ENCODE assay signal across 8 cellular contexts in the genomic region with DNA sequence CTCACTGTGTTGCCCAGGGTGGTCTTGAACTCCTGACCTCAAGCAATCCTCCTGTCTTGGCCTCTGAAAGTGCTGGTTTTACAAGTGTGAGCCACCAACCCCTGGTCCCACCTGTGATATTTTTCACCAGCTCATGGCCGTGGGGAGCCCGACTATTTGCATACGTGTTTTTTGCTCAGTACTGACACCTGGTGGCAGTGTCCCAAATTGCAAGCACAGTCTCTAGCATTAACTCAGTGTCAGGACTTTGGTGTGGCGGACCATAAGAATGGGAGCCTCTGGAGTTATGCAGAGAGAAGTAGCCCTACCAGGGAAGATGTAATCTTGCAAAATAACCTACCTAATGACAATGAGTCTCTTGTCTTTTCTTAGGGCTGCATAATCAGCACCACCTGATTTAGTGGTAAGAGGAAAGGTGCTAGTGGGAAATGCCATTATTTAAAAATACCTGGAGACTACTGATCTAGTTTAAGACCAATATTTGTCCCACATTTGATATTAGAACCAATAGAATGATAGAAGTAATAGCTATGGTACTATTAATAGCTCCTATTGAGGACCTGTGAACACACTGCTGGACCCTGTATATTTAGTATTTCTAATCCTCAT.
A peak's percentile ranks its signal among the peaks of the same experiment; 100 is the strongest.
DNase-seq lines count a peak whose midpoint lies in the region; ATAC-seq and TF ChIP-seq lines count a peak whose summit lies in the region.

No MANE protein-coding gene starts in this region.

- H3K4me1 ChIP-seq in DOHH2 (ENCODE audit: control insufficient read depth, low read length) (no peaks in the 10 kb centered on the region), MM.1S (ENCODE audit: low read length) (no peaks in the 10 kb centered on the region), right atrium auricular region (peaks cover 0 to 64% of the 10 kb centered on the region in 2 donors)

- H2AFZ ChIP-seq in MM.1S (ENCODE audit: low read length): no peak overlapping the region

- no peaks in the 10 kb centered on the region for H3K36me3 Mint-ChIP-seq in activated naive CD8-positive, alpha-beta T cell treated with anti-CD3 and anti-CD28 coated beads, Interleukin-2, amount 10 ng/mL, durations not matched to agents 7 days and 5 days
- H3K36me3 Mint-ChIP-seq in nephron progenitor cell (ENCODE audit: low read depth): no peaks in the 10 kb centered on the region

- H3K36me3 ChIP-seq in DOHH2 (ENCODE audit: control insufficient read depth, low read length) (no peaks in the 10 kb centered on the region), MM.1S (replicated peaks; ENCODE audit: insufficient read depth, low read length) (no peaks in the 10 kb centered on the region), right atrium auricular region (no peaks in the 10 kb centered on the region)

- H4K20me1 ChIP-seq in DOHH2 (ENCODE audit: control insufficient read depth, insufficient read depth, low read depth, low read length) (no peaks in the 10 kb centered on the region), MM.1S (ENCODE audit: insufficient read depth, low read length) (no peaks in the 10 kb centered on the region)

- H3K9me3 ChIP-seq in DOHH2 (ENCODE audit: control insufficient read depth, insufficient read depth, low read length): peaks cover 4% of the 10 kb centered on the region; the same call in 1 of the 2 replicates
- no peaks in the 10 kb centered on the region; the same call in 1 of the 2 replicates for H3K9me3 ChIP-seq in MM.1S (replicated peaks; ENCODE audit: insufficient read depth, low read length)
- peaks cover 0 to 8% of the 10 kb centered on the region in 2 donors for H3K9me3 ChIP-seq in right atrium auricular region

- H3K4me1 Mint-ChIP-seq in activated naive CD8-positive, alpha-beta T cell treated with anti-CD3 and anti-CD28 coated beads, Interleukin-2, amount 10 ng/mL, durations not matched to agents 7 days and 5 days: no peaks in the 10 kb centered on the region
- peaks cover 45% of the 10 kb centered on the region for H3K4me1 Mint-ChIP-seq in nephron progenitor cell

- peaks cover 2% of the 10 kb centered on the region for H3K9me3 Mint-ChIP-seq in activated naive CD8-positive, alpha-beta T cell treated with anti-CD3 and anti-CD28 coated beads, Interleukin-2, amount 10 ng/mL, durations not matched to agents 7 days and 5 days
- H3K9me3 Mint-ChIP-seq in nephron progenitor cell: peaks cover 9% of the 10 kb centered on the region

- H3F3A ChIP-seq in DOHH2 (ENCODE audit: control insufficient read depth, insufficient read depth) (no peaks in the 10 kb centered on the region), MM.1S (ENCODE audit: insufficient read depth, low read length) (no peaks in the 10 kb centered on the region)

- H3K9me2 ChIP-seq in DOHH2 (replicated peaks; ENCODE audit: control insufficient read depth, low read length) (no peaks in the 10 kb centered on the region), MM.1S (replicated peaks; ENCODE audit: insufficient read depth, low read length) (no peaks in the 10 kb centered on the region)

- H3K27me3 ChIP-seq in DOHH2 (ENCODE audit: control insufficient read depth, low read length) (peaks cover 3% of the 10 kb centered on the region; the same call in 1 of the 2 replicates), MM.1S (replicated peaks; ENCODE audit: insufficient read depth, low read length) (no peaks in the 10 kb centered on the region), right atrium auricular region (no peaks in the 10 kb centered on the region)

- H3K4me2 ChIP-seq in DOHH2 (ENCODE audit: low read length): no peak overlapping the region
- no peak overlapping the region for H3K4me2 ChIP-seq in MM.1S (ENCODE audit: low read depth, low read length)

- peak; percentile 81 for TF ChIP-seq CTCF in DOHH2 (IDR thresholded peaks at IDR 0.05; ENCODE audit: low read depth, low read length, poor library complexity, severe bottlenecking)
- TF ChIP-seq CTCF in MM.1S (IDR thresholded peaks at IDR 0.05; ENCODE audit: low read length): peak; percentile 90
- peak; percentile 38 for TF ChIP-seq CTCF in nephron progenitor cell (IDR thresholded peaks at IDR 0.05)
- peak in 1 of 2 donors; percentile 56 for TF ChIP-seq CTCF in right atrium auricular region (IDR thresholded peaks at IDR 0.05)

- DNase-seq in MM.1S: peak; percentile 76
- peak; percentile 36 for DNase-seq in activated naive CD8-positive, alpha-beta T cell treated with anti-CD3 and anti-CD28 coated beads, Interleukin-2, amount 10 ng/mL, durations not matched to agents 7 days and 5 days
- peak; percentile 21 for DNase-seq in nephron progenitor cell
- no peak for DNase-seq in NCI-H128 (lab: John Stamatoyannopoulos, UW; ENCODE audit: unreplicated experiment)
- no peak for DNase-seq in NCI-H774 (lab: John Stamatoyannopoulos, UW)
- DNase-seq in right atrium auricular region (ENCODE audit: low spot score): no peak

- POLR2A ChIA-PET in activated naive CD8-positive, alpha-beta T cell treated with anti-CD3 and anti-CD28 coated beads, Interleukin-2, amount 10 ng/mL, durations not matched to agents 7 days and 5 days (lab: Charles Lee): no interaction called here

- no peak overlapping the region for H3K9ac ChIP-seq in MM.1S (ENCODE audit: low read length)

- H3K27ac Mint-ChIP-seq in activated naive CD8-positive, alpha-beta T cell treated with anti-CD3 and anti-CD28 coated beads, Interleukin-2, amount 10 ng/mL, durations not matched to agents 7 days and 5 days: no peak overlapping the region
- no peak overlapping the region for H3K27ac Mint-ChIP-seq in nephron progenitor cell

- H3K4me3 Mint-ChIP-seq in activated naive CD8-positive, alpha-beta T cell treated with anti-CD3 and anti-CD28 coated beads, Interleukin-2, amount 10 ng/mL, durations not matched to agents 7 days and 5 days: no peak overlapping the region
- no peak overlapping the region for H3K4me3 Mint-ChIP-seq in nephron progenitor cell

- no peak for ATAC-seq in activated naive CD8-positive, alpha-beta T cell treated with anti-CD3 and anti-CD28 coated beads, Interleukin-2, amount 10 ng/mL, durations not matched to agents 7 days and 5 days (ENCODE audit: low read depth)
- ATAC-seq in HG02642 (IDR thresholded peaks at IDR 0.05; ENCODE audit: poor library complexity, unreplicated experiment): no peak

- H3K4me3 ChIP-seq in DOHH2 (ENCODE audit: low read length) (no peak overlapping the region), MM.1S (ENCODE audit: low read length) (no peak overlapping the region), right atrium auricular region (no peak overlapping the region)

- H3K27me3 Mint-ChIP-seq in activated naive CD8-positive, alpha-beta T cell treated with anti-CD3 and anti-CD28 coated beads, Interleukin-2, amount 10 ng/mL, durations not matched to agents 7 days and 5 days: peaks cover 2% of the 10 kb centered on the region
- H3K27me3 Mint-ChIP-seq in nephron progenitor cell (ENCODE audit: low read depth, poor library complexity): peaks cover 4% of the 10 kb centered on the region

- H3K79me2 ChIP-seq in DOHH2 (ENCODE audit: control insufficient read depth, low read length) (no peaks in the 10 kb centered on the region), MM.1S (ENCODE audit: low read length) (no peaks in the 10 kb centered on the region)

- H3K27ac ChIP-seq in DOHH2 (ENCODE audit: low read depth, low read length) (no peak overlapping the region), MM.1S (ENCODE audit: low read length) (no peak overlapping the region), right atrium auricular region (no peak overlapping the region)

Comparison
In these comparisons a context has a peak if more than half of its experiments do, and no peak if none do; other contexts are left out.
1. DNase-seq: peak in MM.1S (single experiment), activated naive CD8-positive, alpha-beta T cell treated with anti-CD3 and anti-CD28 coated beads, Interleukin-2, amount 10 ng/mL, durations not matched to agents 7 days and 5 days (single experiment) and nephron progenitor cell (single experiment); none in NCI-H128 (single experiment), NCI-H774 (single experiment) and right atrium auricular region (single experiment).